ENCODE assay signal across 8 cellular contexts in the genomic region with DNA sequence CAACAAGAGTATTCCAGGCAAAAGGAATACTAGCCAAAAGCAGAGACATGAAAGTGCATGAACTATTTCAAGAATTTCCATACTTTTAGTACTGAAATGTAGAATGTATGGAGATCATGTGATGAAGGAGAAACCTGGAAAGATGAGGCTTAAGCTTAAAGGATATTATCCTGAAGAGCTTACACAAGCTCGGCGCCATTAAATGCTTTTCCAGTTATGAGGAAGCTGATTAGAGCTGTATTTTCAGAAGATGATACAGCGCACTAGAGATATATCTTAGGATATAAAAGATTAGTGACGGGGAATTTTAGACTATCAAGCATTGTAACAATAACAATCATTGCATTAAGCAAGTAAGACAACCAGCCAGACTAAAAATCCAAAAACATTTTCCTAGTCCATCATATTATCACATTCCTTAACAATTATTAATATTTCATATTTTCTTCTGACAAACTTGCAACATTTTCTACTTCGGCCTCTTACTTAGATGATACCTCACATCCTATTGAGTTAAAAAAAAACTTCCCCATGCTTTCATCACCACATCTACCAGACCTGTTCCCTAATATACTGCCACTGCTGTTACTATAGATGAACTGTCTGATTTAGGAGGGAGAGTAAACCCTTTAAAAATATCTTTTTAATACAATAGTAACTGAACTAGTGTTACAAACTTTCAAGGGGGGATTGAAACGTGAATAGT. TPM values are rescaled to one million over a fixed set of nuclear protein-coding genes. Genes with fewer than 3 reads are reported as not detected.
A peak's percentile ranks its signal among the peaks of the same experiment; 100 is the strongest.
DNase-seq lines count a peak whose midpoint lies in the region; ATAC-seq, FAIRE-seq and TF ChIP-seq lines count a peak whose summit lies in the region.

No MANE protein-coding gene starts in this region.

- peak; percentile 56 for FAIRE-seq in GM18507 (lab: Jason Lieb, UNC)

- POLR2A ChIA-PET in PC-9 (lab: Charles Lee; ENCODE audit: unreplicated experiment), result no interaction called here

- peaks cover 65% of the 10 kb centered on the region for H3K79me2 ChIP-seq in PC-9 (ENCODE audit: low read depth)

- H3K4me1 ChIP-seq in PC-9 (replicated peaks; ENCODE audit: insufficient read depth), result peaks cover 35% of the 10 kb centered on the region

- ATAC-seq in GM19351 (IDR thresholded peaks at IDR 0.05; ENCODE audit: unreplicated experiment) (no peak), GM21576 (IDR thresholded peaks at IDR 0.05; ENCODE audit: unreplicated experiment) (no peak)

- no peaks in the 10 kb centered on the region for H3K9me2 ChIP-seq in PC-9 (ENCODE audit: insufficient read depth)

- peak overlapping the region; percentile 87 for H3K27ac ChIP-seq in PC-9

- H3K4me3 ChIP-seq in PC-9, result peak overlapping the region; percentile 79
- H3K4me3 ChIP-seq in epithelial cell of proximal tubule (ENCODE audit: low read depth, low read length), result peak overlapping the region; percentile 88
- peak overlapping the region; percentile 90 for H3K4me3 ChIP-seq in retinal pigment epithelial cell (ENCODE audit: low read length)

- H3F3A ChIP-seq in PC-9 (ENCODE audit: insufficient read depth, low read depth), result peaks cover 6% of the 10 kb centered on the region; the same call in 1 of the 2 replicates

- H3K9me3 ChIP-seq in PC-9 (ENCODE audit: insufficient read depth, low read depth), result no peaks in the 10 kb centered on the region

- no peak overlapping the region for H2AFZ ChIP-seq in PC-9

- peak overlapping the region; percentile 76 for H3K4me2 ChIP-seq in PC-9

- intact Hi-C loops in PC-9 (cut with micrococcal nuclease; ENCODE audit: unreplicated experiment), result no loop called here

- H4K20me1 ChIP-seq in PC-9 (ENCODE audit: insufficient read depth), result no peaks in the 10 kb centered on the region

- H3K27me3 ChIP-seq in PC-9 (ENCODE audit: insufficient read depth, low read depth), result no peaks in the 10 kb centered on the region

- no TSS peak for BruUV-seq in PC-9 (replicated peaks; lab: Mats Ljungman, UMichigan)

- peaks cover 38% of the 10 kb centered on the region for H3K36me3 ChIP-seq in PC-9 (ENCODE audit: low read depth)

- TF ChIP-seq CTCF in PC-9 (conservative IDR thresholded peaks at IDR 0.05), result no peak
- no peak for TF ChIP-seq CTCF in epithelial cell of proximal tubule (conservative IDR thresholded peaks at IDR 0.05; ENCODE audit: low read depth, low read length)
- TF ChIP-seq CTCF in retinal pigment epithelial cell (conservative IDR thresholded peaks at IDR 0.05; ENCODE audit: low read depth, low read length), result no peak

- DNase-seq in GM18507 (ENCODE audit: extremely low spot score, insufficient read length, low read depth), result no peak
- no peak for DNase-seq in PC-9
- no peak for DNase-seq in epithelial cell of proximal tubule (ENCODE audit: low read depth)
- DNase-seq in retinal pigment epithelial cell (ENCODE audit: low read depth), result no peak
- no peak for DNase-seq in NCI-H146 treated with DMSO at 0.1 percent for 48 hours (lab: John Stamatoyannopoulos, UW; ENCODE audit: unreplicated experiment)
- no peak for DNase-seq in HK-2 (ENCODE audit: unreplicated experiment)

- CTCF ChIA-PET in PC-9 (lab: Charles Lee), result no interaction called here

RNA-seq across cellular contexts. Expression of a gene that starts 1.3 kb away (rescaled TPM):
- 20.5 and 32.4 TPM in 2 replicates for total RNA-seq in PC-9 (2021)
- total RNA-seq in epithelial cell of proximal tubule, result 28.5 and 37.5 TPM in 2 replicates

RNA-seq across cellular contexts. Expression of a gene that starts 19.9 kb away (rescaled TPM):
- total RNA-seq in PC-9 (2021) (0.31 TPM in 1 of 2 replicates, not detected in the other), epithelial cell of proximal tubule (13.0 and 21.7 TPM in 2 replicates)

RNA-seq across cellular contexts. Expression of a gene that starts 27.8 kb away (rescaled TPM):
- total RNA-seq in PC-9 (2021), result 40.7 and 45.0 TPM in 2 replicates
- total RNA-seq in epithelial cell of proximal tubule, result 64.1 and 117 TPM in 2 replicates

Comparison
In these comparisons a context has a peak if more than half of its experiments do, and no peak if none do; other contexts are left out.
1. RNA of a gene that starts 19.9 kb away (total RNA-seq): 13.0 to 21.7 TPM in epithelial cell of proximal tubule; 0.31 TPM in PC-9; every median in the first group is over 10 times any median in the second.
2. Peak in every context shown above with its lines, with median percentiles within 50 percentile points of each other: H3K4me3 ChIP-seq.